ENCODE assay signal across 1 cellular context in genomic region chr19:40444181-40445005, GRCh38.
TF ChIP-seq lines count a peak whose summit lies in the region.

TSS of gene SERTAD3 (minus strand) at chr19:40444335. CDS start at chr19:40442080, 2,255 bp downstream.

TF ChIP-seq in HEK293, 187 proteins besides CTCF, POLR2A, EP300 and RAD21 (continued from another document):
- TF ChIP-seq, protein P1, sequence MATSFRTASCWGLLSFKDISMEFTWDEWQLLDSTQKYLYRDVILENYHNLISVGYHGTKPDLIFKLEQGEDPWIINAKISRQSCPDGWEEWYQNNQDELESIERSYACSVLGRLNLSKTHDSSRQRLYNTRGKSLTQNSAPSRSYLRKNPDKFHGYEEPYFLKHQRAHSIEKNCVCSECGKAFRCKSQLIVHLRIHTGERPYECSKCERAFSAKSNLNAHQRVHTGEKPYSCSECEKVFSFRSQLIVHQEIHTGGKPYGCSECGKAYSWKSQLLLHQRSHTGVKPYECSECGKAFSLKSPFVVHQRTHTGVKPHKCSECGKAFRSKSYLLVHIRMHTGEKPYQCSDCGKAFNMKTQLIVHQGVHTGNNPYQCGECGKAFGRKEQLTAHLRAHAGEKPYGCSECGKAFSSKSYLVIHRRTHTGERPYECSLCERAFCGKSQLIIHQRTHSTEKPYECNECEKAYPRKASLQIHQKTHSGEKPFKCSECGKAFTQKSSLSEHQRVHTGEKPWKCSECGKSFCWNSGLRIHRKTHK (tag by site-specific recombination; IDR thresholded peaks at IDR 0.05): no peak
- TF ChIP-seq ZNF19 (tag by site-specific recombination; IDR thresholded peaks at IDR 0.05; ENCODE audit: low read depth) (no peak), ZNF747 (tag by site-specific recombination; IDR thresholded peaks at IDR 0.05) (no peak), ZNF394 (tag by site-specific recombination; IDR thresholded peaks at IDR 0.05; ENCODE audit: borderline replicate concordance) (no peak), HOXA7 (CRISPR knock-in tag; IDR thresholded peaks at IDR 0.05; ENCODE audit: borderline replicate concordance) (no peak), ZNF121 (tag by site-specific recombination; IDR thresholded peaks at IDR 0.05) (peak; percentile 75; the same call in 1 of the 2 replicates), ZNF114 (tag by site-specific recombination; IDR thresholded peaks at IDR 0.05) (no peak), ZNF510 (tag by site-specific recombination; IDR thresholded peaks at IDR 0.05; ENCODE audit: insufficient replicate concordance) (no peak), ZNF600 (tag by site-specific recombination; IDR thresholded peaks at IDR 0.05) (peak; percentile 61; the same call in 1 of the 2 replicates), ZNF223 (tag by site-specific recombination; IDR thresholded peaks at IDR 0.05) (0 out of 2 replicates have a peak, but pooled peaks have one; percentile 12), ZNF837 (tag by site-specific recombination; IDR thresholded peaks at IDR 0.05) (no peak), INSM2 (tag by site-specific recombination; IDR thresholded peaks at IDR 0.05) (peak; percentile 73; the same call in 1 of the 2 replicates), ZNF623 (tag by site-specific recombination; IDR thresholded peaks at IDR 0.05) (no peak; the same call in 1 of the 2 replicates), ZNF664 (tag by site-specific recombination; IDR thresholded peaks at IDR 0.05) (no peak), ZNF791 (tag by site-specific recombination; IDR thresholded peaks at IDR 0.05) (no peak), ZNF514 (tag by site-specific recombination; IDR thresholded peaks at IDR 0.05) (no peak), GFI1B (tag by site-specific recombination; IDR thresholded peaks at IDR 0.05) (no peak), ZNF621 (tag by site-specific recombination; IDR thresholded peaks at IDR 0.05) (no peak), ZNF768 (tag by site-specific recombination; IDR thresholded peaks at IDR 0.05) (no peak), ZNF610 (tag by site-specific recombination; IDR thresholded peaks at IDR 0.05; ENCODE audit: borderline replicate concordance) (peak; percentile 83), ZNF221 (tag by site-specific recombination; IDR thresholded peaks at IDR 0.05; ENCODE audit: borderline replicate concordance) (0 out of 2 replicates have a peak, but pooled peaks have one; percentile 70), ZNF561 (tag by site-specific recombination; IDR thresholded peaks at IDR 0.05; ENCODE audit: borderline replicate concordance) (peak; percentile 98), YY2 (tag by site-specific recombination; IDR thresholded peaks at IDR 0.05) (peak; percentile 13; the same call in 1 of the 2 replicates), ZNF654 (tag by site-specific recombination; IDR thresholded peaks at IDR 0.05; ENCODE audit: low read depth) (peak; percentile 56), SETDB1 (IDR thresholded peaks at IDR 0.05; ENCODE audit: insufficient read length, low read length) (no peak), ZBTB1 (tag by site-specific recombination; IDR thresholded peaks at IDR 0.05) (no peak), ZNF792 (tag by site-specific recombination; IDR thresholded peaks at IDR 0.05) (no peak), ZBTB8A (tag by site-specific recombination; IDR thresholded peaks at IDR 0.05) (peak; percentile 77; the same call in 1 of the 2 replicates), ZNF76 (tag by site-specific recombination; IDR thresholded peaks at IDR 0.05; ENCODE audit: borderline replicate concordance, low read depth) (peak; percentile 87), MEIS1 (CRISPR knock-in tag; IDR thresholded peaks at IDR 0.05; ENCODE audit: borderline replicate concordance) (no peak), ZNF292 (tag by site-specific recombination; IDR thresholded peaks at IDR 0.05; ENCODE audit: borderline replicate concordance, low read depth) (no peak), ZNF585B (tag by site-specific recombination; IDR thresholded peaks at IDR 0.05) (no peak), ZNF416 (tag by site-specific recombination; IDR thresholded peaks at IDR 0.05) (no peak), ZNF660 (tag by site-specific recombination; IDR thresholded peaks at IDR 0.05) (peak; percentile 87), ZNF248 (tag by site-specific recombination; IDR thresholded peaks at IDR 0.05) (no peak), ZNF239 (tag by site-specific recombination; IDR thresholded peaks at IDR 0.05) (no peak), SP2 (tag by site-specific recombination; IDR thresholded peaks at IDR 0.05) (peak; percentile 92)
- TF ChIP-seq, protein P2, sequence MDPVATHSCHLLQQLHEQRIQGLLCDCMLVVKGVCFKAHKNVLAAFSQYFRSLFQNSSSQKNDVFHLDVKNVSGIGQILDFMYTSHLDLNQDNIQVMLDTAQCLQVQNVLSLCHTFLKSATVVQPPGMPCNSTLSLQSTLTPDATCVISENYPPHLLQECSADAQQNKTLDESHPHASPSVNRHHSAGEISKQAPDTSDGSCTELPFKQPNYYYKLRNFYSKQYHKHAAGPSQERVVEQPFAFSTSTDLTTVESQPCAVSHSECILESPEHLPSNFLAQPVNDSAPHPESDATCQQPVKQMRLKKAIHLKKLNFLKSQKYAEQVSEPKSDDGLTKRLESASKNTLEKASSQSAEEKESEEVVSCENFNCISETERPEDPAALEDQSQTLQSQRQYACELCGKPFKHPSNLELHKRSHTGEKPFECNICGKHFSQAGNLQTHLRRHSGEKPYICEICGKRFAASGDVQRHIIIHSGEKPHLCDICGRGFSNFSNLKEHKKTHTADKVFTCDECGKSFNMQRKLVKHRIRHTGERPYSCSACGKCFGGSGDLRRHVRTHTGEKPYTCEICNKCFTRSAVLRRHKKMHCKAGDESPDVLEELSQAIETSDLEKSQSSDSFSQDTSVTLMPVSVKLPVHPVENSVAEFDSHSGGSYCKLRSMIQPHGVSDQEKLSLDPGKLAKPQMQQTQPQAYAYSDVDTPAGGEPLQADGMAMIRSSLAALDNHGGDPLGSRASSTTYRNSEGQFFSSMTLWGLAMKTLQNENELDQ (tag by site-specific recombination; IDR thresholded peaks at IDR 0.05; ENCODE audit: low read depth): no peak
- TF ChIP-seq, protein P3, sequence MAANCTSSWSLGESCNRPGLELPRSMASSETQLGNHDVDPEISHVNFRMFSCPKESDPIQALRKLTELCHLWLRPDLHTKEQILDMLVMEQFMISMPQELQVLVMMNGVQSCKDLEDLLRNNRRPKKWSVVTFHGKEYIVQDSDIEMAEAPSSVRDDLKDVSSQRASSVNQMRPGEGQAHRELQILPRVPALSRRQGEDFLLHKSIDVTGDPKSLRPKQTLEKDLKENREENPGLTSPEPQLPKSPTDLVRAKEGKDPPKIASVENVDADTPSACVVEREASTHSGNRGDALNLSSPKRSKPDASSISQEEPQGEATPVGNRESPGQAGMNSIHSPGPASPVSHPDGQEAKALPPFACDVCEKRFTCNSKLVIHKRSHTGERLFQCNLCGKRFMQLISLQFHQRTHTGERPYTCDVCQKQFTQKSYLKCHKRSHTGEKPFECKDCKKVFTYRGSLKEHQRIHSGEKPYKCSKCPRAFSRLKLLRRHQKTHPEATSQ (tag by site-specific recombination; IDR thresholded peaks at IDR 0.05): peak; percentile 97; the same call in 1 of the 2 replicates
- TF ChIP-seq, protein P4, sequence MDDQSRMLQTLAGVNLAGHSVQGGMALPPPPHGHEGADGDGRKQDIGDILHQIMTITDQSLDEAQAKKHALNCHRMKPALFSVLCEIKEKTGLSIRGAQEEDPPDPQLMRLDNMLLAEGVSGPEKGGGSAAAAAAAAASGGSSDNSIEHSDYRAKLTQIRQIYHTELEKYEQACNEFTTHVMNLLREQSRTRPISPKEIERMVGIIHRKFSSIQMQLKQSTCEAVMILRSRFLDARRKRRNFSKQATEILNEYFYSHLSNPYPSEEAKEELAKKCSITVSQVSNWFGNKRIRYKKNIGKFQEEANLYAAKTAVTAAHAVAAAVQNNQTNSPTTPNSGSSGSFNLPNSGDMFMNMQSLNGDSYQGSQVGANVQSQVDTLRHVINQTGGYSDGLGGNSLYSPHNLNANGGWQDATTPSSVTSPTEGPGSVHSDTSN (CRISPR knock-in tag; IDR thresholded peaks at IDR 0.05): peak; percentile 64; the same call in 1 of the 2 replicates
- TF ChIP-seq, protein P5, sequence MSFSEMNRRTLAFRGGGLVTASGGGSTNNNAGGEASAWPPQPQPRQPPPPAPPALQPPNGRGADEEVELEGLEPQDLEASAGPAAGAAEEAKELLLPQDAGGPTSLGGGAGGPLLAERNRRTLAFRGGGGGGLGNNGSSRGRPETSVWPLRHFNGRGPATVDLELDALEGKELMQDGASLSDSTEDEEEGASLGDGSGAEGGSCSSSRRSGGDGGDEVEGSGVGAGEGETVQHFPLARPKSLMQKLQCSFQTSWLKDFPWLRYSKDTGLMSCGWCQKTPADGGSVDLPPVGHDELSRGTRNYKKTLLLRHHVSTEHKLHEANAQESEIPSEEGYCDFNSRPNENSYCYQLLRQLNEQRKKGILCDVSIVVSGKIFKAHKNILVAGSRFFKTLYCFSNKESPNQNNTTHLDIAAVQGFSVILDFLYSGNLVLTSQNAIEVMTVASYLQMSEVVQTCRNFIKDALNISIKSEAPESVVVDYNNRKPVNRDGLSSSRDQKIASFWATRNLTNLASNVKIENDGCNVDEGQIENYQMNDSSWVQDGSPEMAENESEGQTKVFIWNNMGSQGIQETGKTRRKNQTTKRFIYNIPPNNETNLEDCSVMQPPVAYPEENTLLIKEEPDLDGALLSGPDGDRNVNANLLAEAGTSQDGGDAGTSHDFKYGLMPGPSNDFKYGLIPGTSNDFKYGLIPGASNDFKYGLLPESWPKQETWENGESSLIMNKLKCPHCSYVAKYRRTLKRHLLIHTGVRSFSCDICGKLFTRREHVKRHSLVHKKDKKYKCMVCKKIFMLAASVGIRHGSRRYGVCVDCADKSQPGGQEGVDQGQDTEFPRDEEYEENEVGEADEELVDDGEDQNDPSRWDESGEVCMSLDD (tag by site-specific recombination; IDR thresholded peaks at IDR 0.05): peak; percentile 100
- TF ChIP-seq, protein P6, sequence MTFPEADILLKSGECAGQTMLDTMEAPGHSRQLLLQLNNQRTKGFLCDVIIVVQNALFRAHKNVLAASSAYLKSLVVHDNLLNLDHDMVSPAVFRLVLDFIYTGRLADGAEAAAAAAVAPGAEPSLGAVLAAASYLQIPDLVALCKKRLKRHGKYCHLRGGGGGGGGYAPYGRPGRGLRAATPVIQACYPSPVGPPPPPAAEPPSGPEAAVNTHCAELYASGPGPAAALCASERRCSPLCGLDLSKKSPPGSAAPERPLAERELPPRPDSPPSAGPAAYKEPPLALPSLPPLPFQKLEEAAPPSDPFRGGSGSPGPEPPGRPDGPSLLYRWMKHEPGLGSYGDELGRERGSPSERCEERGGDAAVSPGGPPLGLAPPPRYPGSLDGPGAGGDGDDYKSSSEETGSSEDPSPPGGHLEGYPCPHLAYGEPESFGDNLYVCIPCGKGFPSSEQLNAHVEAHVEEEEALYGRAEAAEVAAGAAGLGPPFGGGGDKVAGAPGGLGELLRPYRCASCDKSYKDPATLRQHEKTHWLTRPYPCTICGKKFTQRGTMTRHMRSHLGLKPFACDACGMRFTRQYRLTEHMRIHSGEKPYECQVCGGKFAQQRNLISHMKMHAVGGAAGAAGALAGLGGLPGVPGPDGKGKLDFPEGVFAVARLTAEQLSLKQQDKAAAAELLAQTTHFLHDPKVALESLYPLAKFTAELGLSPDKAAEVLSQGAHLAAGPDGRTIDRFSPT (tag by site-specific recombination; IDR thresholded peaks at IDR 0.05): peak; percentile 100
